In the genomic region with DNA sequence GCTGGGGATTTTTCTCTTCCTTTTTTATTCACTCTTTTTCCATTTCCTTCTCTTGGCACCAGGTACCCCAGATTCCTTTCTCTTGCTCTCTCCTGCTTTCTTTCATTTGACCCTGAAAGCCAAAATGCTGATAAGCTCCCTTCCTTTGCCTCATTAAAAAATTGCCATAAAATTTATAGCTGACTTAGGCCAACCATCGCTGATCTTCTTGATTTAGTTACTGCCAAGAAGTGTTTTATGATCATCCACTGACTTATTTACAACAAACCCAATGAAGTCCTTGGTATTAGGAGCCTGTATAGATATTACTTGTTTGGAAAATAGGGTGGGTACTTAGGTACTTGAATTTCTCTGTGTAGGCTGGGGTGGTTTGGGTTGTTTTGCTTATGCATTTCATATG, we compare ENCODE assay signal across 18 cellular contexts.
"Had no signal": no experiment of that assay in that cellular context is flagged by ENCODE, and none has a peak within 500 bp of the region (broad histone marks: within the 10 kb centered on the region; RNA-seq: fewer than 3 reads in every experiment).

No MANE protein-coding gene starts in this region.

- DNase-seq: central memory CD4-positive, alpha-beta T cell; effector memory CD8-positive, alpha-beta T cell; glutamatergic neuron; left cardiac atrium; left ventricle myocardium inferior; lower lobe of right lung; mesenchymal stem cell; midbrain; sigmoid colon; stimulated activated CD4-positive, alpha-beta T cell treated with anti-CD3 and anti-CD28 coated beads, Interleukin-2, amount 100 ng/mL, for 24 hours; stimulated activated naive CD4-positive, alpha-beta T cell treated with Interleukin-2 at 50 U/mL for 16 hours; trophoblast cell had no signal

- H3K27ac ChIP-seq: epithelial cell of prostate, esophagus muscularis mucosa, gastroesophageal sphincter, left ventricle myocardium inferior, lower lobe of right lung, sigmoid colon, skin epidermis, suprapubic skin had no signal

- ATAC-seq: effector memory CD8-positive, alpha-beta T cell; gastroesophageal sphincter; left cardiac atrium; lower lobe of right lung; natural killer cell treated with Interleukin-12 subunit alpha and Interleukin-12 subunit beta and Interleukin-15 and Interleukin-18, amount 100 ng/mL, for 72 hours had no signal

- H3K9me3 ChIP-seq: esophagus muscularis mucosa, gastroesophageal sphincter, left ventricle myocardium inferior, lower lobe of right lung, sigmoid colon, suprapubic skin had no signal

- H3K36me3 ChIP-seq: esophagus muscularis mucosa, gastroesophageal sphincter, left ventricle myocardium inferior, lower lobe of right lung, sigmoid colon, suprapubic skin had no signal

- H3K4me3 ChIP-seq: esophagus muscularis mucosa, gastroesophageal sphincter, left ventricle myocardium inferior, lower lobe of right lung, sigmoid colon, skin epidermis, suprapubic skin had no signal

- H3K4me1 ChIP-seq: lower lobe of right lung, suprapubic skin had no signal

- H3K27me3 ChIP-seq: esophagus muscularis mucosa, gastroesophageal sphincter, sigmoid colon, suprapubic skin had no signal
